ENCODE assay signal across 14 cellular contexts in the genomic region with DNA sequence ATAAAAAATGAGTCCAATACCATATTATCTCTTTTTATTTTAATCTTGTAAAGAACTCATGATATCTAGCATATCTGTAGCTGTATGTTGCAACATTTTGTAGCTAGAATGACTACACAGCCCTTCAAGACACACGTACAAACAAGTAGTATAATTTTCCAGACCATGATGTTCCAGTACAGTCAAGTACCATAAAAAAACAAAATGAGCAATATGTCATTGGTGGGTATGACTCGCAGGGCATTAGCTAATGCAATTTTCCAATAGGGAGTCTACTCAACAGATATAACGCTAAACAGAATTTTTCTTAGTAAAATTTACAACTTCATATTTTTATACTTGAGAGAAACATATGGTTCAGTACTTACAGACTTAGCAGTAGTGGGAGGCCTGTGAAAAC. TPM values are rescaled to one million over a fixed set of nuclear protein-coding genes. Genes with fewer than 3 reads are reported as not detected.
DNase-seq lines count a peak whose midpoint lies in the region; ATAC-seq and TF ChIP-seq lines count a peak whose summit lies in the region.
"Had no signal": no experiment of that assay in that cellular context is flagged by ENCODE, and none has a peak within 500 bp of the region (broad histone marks: within the 10 kb centered on the region; RNA-seq: fewer than 3 reads in every experiment).

No MANE protein-coding gene starts in this region.

- H3K27ac ChIP-seq in RWPE2 (ENCODE audit: poor library complexity, severe bottlenecking): peak overlapping the region; percentile 78
- H3K27ac ChIP-seq: HL-60 had no signal

- H3K36me3 ChIP-seq in RWPE2 (ENCODE audit: low read depth): no peaks in the 10 kb centered on the region
- H3K36me3 ChIP-seq: MG63 had no signal

- H3K9me3 ChIP-seq in RWPE2 (ENCODE audit: severe bottlenecking): no peaks in the 10 kb centered on the region
- H3K9me3 ChIP-seq: MG63 had no signal

- no peaks in the 10 kb centered on the region for H3K27me3 ChIP-seq in RWPE2 (ENCODE audit: insufficient read depth, poor library complexity, severe bottlenecking)
- H3K27me3 ChIP-seq: MG63 had no signal

- peak; percentile 57 for ATAC-seq in RWPE2 (ENCODE audit: low read depth)
- ATAC-seq in GM21576 (IDR thresholded peaks at IDR 0.05; ENCODE audit: unreplicated experiment): no peak
- no peak for ATAC-seq in HG02610 (IDR thresholded peaks at IDR 0.05; ENCODE audit: unreplicated experiment)
- ATAC-seq: activated T-cell treated with anti-CD3 and anti-CD28 coated beads, Interleukin-2, amount 50 U/mL, for 4 hours; effector memory CD8-positive, alpha-beta T cell had no signal

- H3K4me1 ChIP-seq in RWPE2 (ENCODE audit: insufficient read depth, poor library complexity, severe bottlenecking): peaks cover 29% of the 10 kb centered on the region

- no peak overlapping the region for H3K4me3 ChIP-seq in RWPE2 (ENCODE audit: severe bottlenecking)
- H3K4me3 ChIP-seq in fibroblast of the aortic adventitia (ENCODE audit: low read depth, low read length): no peak overlapping the region
- H3K4me3 ChIP-seq in skeletal muscle cell (ENCODE audit: low read depth, low read length): no peak overlapping the region
- H3K4me3 ChIP-seq: MG63 had no signal

- DNase-seq in ELR (ENCODE audit: low read depth) (peak; percentile 78), RWPE2 (ENCODE audit: low spot score) (no peak), fibroblast of the aortic adventitia (ENCODE audit: low read depth) (peak; percentile 61), skeletal muscle cell (ENCODE audit: low read depth) (peak; percentile 93), SIG-M5 treated with dmso at 0.1 percent for 504 hours (lab: John Stamatoyannopoulos, UW; ENCODE audit: unreplicated experiment) (no peak), dermis blood vessel endothelial cell (no peak)
- DNase-seq: activated T-cell treated with anti-CD3 and anti-CD28 coated beads, Interleukin-2, amount 50 U/mL, for 4 hours; effector memory CD8-positive, alpha-beta T cell; MG63; posterior cingulate gyrus; stimulated activated CD4-positive, alpha-beta T cell treated with anti-CD3 and anti-CD28 coated beads, Interleukin-2, amount 100 ng/mL, for 24 hours had no signal

- TF ChIP-seq CTCF in RWPE2 (IDR thresholded peaks at IDR 0.05; ENCODE audit: poor library complexity, severe bottlenecking) (no peak), fibroblast of the aortic adventitia (IDR thresholded peaks at IDR 0.05; ENCODE audit: insufficient read depth, low read length) (no peak)

RNA-seq across cellular contexts. Expression of a gene that starts 53.6 kb away (rescaled TPM):
- total RNA-seq in fibroblast of the aortic adventitia (ENCODE audit: low replicate concordance): 119 and 129 TPM in 2 replicates
- total RNA-seq in dermis blood vessel endothelial cell: 144 and 149 TPM in 2 replicates

Comparison
In these comparisons a context has a peak if more than half of its experiments do, and no peak if none do; other contexts are left out.
1. DNase-seq: peak in ELR (single experiment), fibroblast of the aortic adventitia (single experiment) and skeletal muscle cell (single experiment); none in RWPE2 (single experiment), SIG-M5 treated with dmso at 0.1 percent for 504 hours (single experiment) and dermis blood vessel endothelial cell (single experiment).